In genomic region chr17:68760141-68760475, GRCh38 we compare ENCODE assay signal across 12 cellular contexts.
DNase-seq lines count a peak whose midpoint lies in the region; ATAC-seq and TF ChIP-seq lines count a peak whose summit lies in the region.
"Had no signal": no experiment of that assay in that cellular context is flagged by ENCODE, and none has a peak within 500 bp of the region (broad histone marks: within the 10 kb centered on the region; RNA-seq: fewer than 3 reads in every experiment).

No MANE protein-coding gene starts in this region.

- TF ChIP-seq RAD21 in neural cell (conservative IDR thresholded peaks at IDR 0.05), result no peak

- no peaks in the 10 kb centered on the region for H3K9me2 ChIP-seq in Karpas-422 (replicated peaks; ENCODE audit: insufficient read depth, low read length)
- H3K9me2 ChIP-seq in neural cell (ENCODE audit: insufficient read depth, low read length), result no peaks in the 10 kb centered on the region

- H3F3A ChIP-seq in neural cell (ENCODE audit: insufficient read depth, low read length, poor library complexity, severe bottlenecking), result no peaks in the 10 kb centered on the region

- H2AFZ ChIP-seq in Karpas-422 (ENCODE audit: low read length), result no peak overlapping the region
- H2AFZ ChIP-seq in neural cell (ENCODE audit: low read depth, low read length), result no peak overlapping the region

- H3K27ac Mint-ChIP-seq in T-helper 2 cell treated with Interferon-gamma antibody and Interleukin-4, amounts not matched to agents 5 μg/mL and 100 μg/mL, for 36 hours, result no peak overlapping the region
- H3K27ac Mint-ChIP-seq in activated naive CD8-positive, alpha-beta T cell treated with anti-CD3 and anti-CD28 coated beads, Interleukin-2, amount 10 ng/mL, durations not matched to agents 7 days and 5 days, result no peak overlapping the region
- H3K27ac Mint-ChIP-seq in T-helper 17 cell, result no peak overlapping the region
- H3K27ac Mint-ChIP-seq: CD4-positive, CD25-positive, alpha-beta regulatory T cell; effector memory CD8-positive, alpha-beta T cell had no signal

- H3K4me2 ChIP-seq in Karpas-422 (ENCODE audit: low read depth, low read length, poor library complexity, severe bottlenecking), result peak overlapping the region; percentile 44
- H3K4me2 ChIP-seq in neural cell (ENCODE audit: low read length), result no peak overlapping the region

- POLR2A ChIA-PET in activated naive CD8-positive, alpha-beta T cell treated with anti-CD3 and anti-CD28 coated beads, Interleukin-2, amount 10 ng/mL, durations not matched to agents 7 days and 5 days (lab: Charles Lee), result no interaction called here

- no peak overlapping the region for H3K4me3 ChIP-seq in Karpas-422 (ENCODE audit: low read length)
- H3K4me3 ChIP-seq in neural cell (ENCODE audit: low read length), result no peak overlapping the region
- H3K4me3 ChIP-seq: cardiac muscle cell had no signal

- H3K9ac ChIP-seq in Karpas-422 (ENCODE audit: low read length), result no peak overlapping the region
- no peak overlapping the region for H3K9ac ChIP-seq in neural cell (ENCODE audit: low read length)

- H3K9me3 ChIP-seq in Karpas-422 (ENCODE audit: low read length) (no peaks in the 10 kb centered on the region), neural cell (ENCODE audit: low read length) (no peaks in the 10 kb centered on the region), T-helper 17 cell (ENCODE audit: control insufficient read depth, low read length, poor library complexity, severe bottlenecking) (no peaks in the 10 kb centered on the region)
- H3K9me3 ChIP-seq: psoas muscle had no signal

- H3K4me3 Mint-ChIP-seq in T-helper 2 cell treated with Interferon-gamma antibody and Interleukin-4, amounts not matched to agents 5 μg/mL and 100 μg/mL, for 36 hours, result peak overlapping the region; percentile 44
- H3K4me3 Mint-ChIP-seq in activated naive CD8-positive, alpha-beta T cell treated with anti-CD3 and anti-CD28 coated beads, Interleukin-2, amount 10 ng/mL, durations not matched to agents 7 days and 5 days, result peak overlapping the region; percentile 68
- H3K4me3 Mint-ChIP-seq in T-helper 17 cell, result no peak overlapping the region
- H3K4me3 Mint-ChIP-seq: CD4-positive, CD25-positive, alpha-beta regulatory T cell; effector memory CD8-positive, alpha-beta T cell had no signal

- TF ChIP-seq CTCF in neural cell (IDR thresholded peaks at IDR 0.05; ENCODE audit: poor library complexity, severe bottlenecking), result peak; percentile 2

- H3K27me3 ChIP-seq in Karpas-422 (ENCODE audit: low read length) (no peaks in the 10 kb centered on the region), neural cell (ENCODE audit: insufficient read depth, low read depth, low read length) (no peaks in the 10 kb centered on the region)
- H3K27me3 ChIP-seq: cardiac muscle cell had no signal

- no peaks in the 10 kb centered on the region for H4K20me1 ChIP-seq in Karpas-422 (ENCODE audit: insufficient read depth, low read depth, low read length)
- no peaks in the 10 kb centered on the region for H4K20me1 ChIP-seq in neural cell (ENCODE audit: insufficient read depth)

- DNase-seq in T-helper 2 cell treated with Interferon-gamma antibody and Interleukin-4, amounts not matched to agents 5 μg/mL and 100 μg/mL, for 36 hours (ENCODE audit: low spot score), result no peak
- DNase-seq in T-helper 2 cell (no peak), Karpas-422 (no peak), T-helper 17 cell (no peak), KG1 (lab: John Stamatoyannopoulos, UW) (no peak)
- no peak for DNase-seq in activated naive CD8-positive, alpha-beta T cell treated with anti-CD3 and anti-CD28 coated beads, Interleukin-2, amount 10 ng/mL, durations not matched to agents 7 days and 5 days
- DNase-seq: effector memory CD8-positive, alpha-beta T cell had no signal

- H3K36me3 Mint-ChIP-seq in T-helper 2 cell treated with Interferon-gamma antibody and Interleukin-4, amounts not matched to agents 5 μg/mL and 100 μg/mL, for 36 hours (ENCODE audit: low read depth), result peaks cover 1% of the 10 kb centered on the region
- H3K36me3 Mint-ChIP-seq in activated naive CD8-positive, alpha-beta T cell treated with anti-CD3 and anti-CD28 coated beads, Interleukin-2, amount 10 ng/mL, durations not matched to agents 7 days and 5 days, result no peaks in the 10 kb centered on the region
- H3K36me3 Mint-ChIP-seq in T-helper 17 cell (ENCODE audit: low read depth), result no peaks in the 10 kb centered on the region
- H3K36me3 Mint-ChIP-seq: CD4-positive, CD25-positive, alpha-beta regulatory T cell had no signal

- no peaks in the 10 kb centered on the region for H3K36me3 ChIP-seq in Karpas-422 (ENCODE audit: insufficient read depth, low read length)
- H3K36me3 ChIP-seq in neural cell (ENCODE audit: insufficient read depth, low read length), result no peaks in the 10 kb centered on the region
- H3K36me3 ChIP-seq: cardiac muscle cell had no signal

- no peaks in the 10 kb centered on the region for H3K27me3 Mint-ChIP-seq in T-helper 2 cell treated with Interferon-gamma antibody and Interleukin-4, amounts not matched to agents 5 μg/mL and 100 μg/mL, for 36 hours (ENCODE audit: low read depth)
- peaks cover 3% of the 10 kb centered on the region for H3K27me3 Mint-ChIP-seq in activated naive CD8-positive, alpha-beta T cell treated with anti-CD3 and anti-CD28 coated beads, Interleukin-2, amount 10 ng/mL, durations not matched to agents 7 days and 5 days
- H3K27me3 Mint-ChIP-seq in T-helper 17 cell, result peaks cover 23% of the 10 kb centered on the region

- TF ChIP-seq EP300 in neural cell (conservative IDR thresholded peaks at IDR 0.05; ENCODE audit: poor library complexity, severe bottlenecking), result no peak

- ATAC-seq in activated naive CD8-positive, alpha-beta T cell treated with anti-CD3 and anti-CD28 coated beads, Interleukin-2, amount 10 ng/mL, durations not matched to agents 7 days and 5 days (ENCODE audit: low read depth), result no peak
- ATAC-seq in T-helper 17 cell, result no peak
- no peak for ATAC-seq in activated CD4-positive, CD25-positive, alpha-beta regulatory T cell treated with anti-CD3 and anti-CD28 coated beads, Interleukin-2, amount 50 U/mL, for 24 hours

- H3K79me2 ChIP-seq in Karpas-422 (ENCODE audit: low read length), result no peaks in the 10 kb centered on the region
- no peaks in the 10 kb centered on the region for H3K79me2 ChIP-seq in neural cell (replicated peaks; ENCODE audit: insufficient read depth, low read length)

- peaks cover 7% of the 10 kb centered on the region for H3K4me1 ChIP-seq in Karpas-422 (ENCODE audit: low read length)
- H3K4me1 ChIP-seq: psoas muscle had no signal

- no peaks in the 10 kb centered on the region for H3K9me3 Mint-ChIP-seq in T-helper 2 cell treated with Interferon-gamma antibody and Interleukin-4, amounts not matched to agents 5 μg/mL and 100 μg/mL, for 36 hours
- H3K9me3 Mint-ChIP-seq in activated naive CD8-positive, alpha-beta T cell treated with anti-CD3 and anti-CD28 coated beads, Interleukin-2, amount 10 ng/mL, durations not matched to agents 7 days and 5 days, result peaks cover 1% of the 10 kb centered on the region
- H3K9me3 Mint-ChIP-seq: CD4-positive, CD25-positive, alpha-beta regulatory T cell had no signal

- peaks cover 5% of the 10 kb centered on the region for H3K4me1 Mint-ChIP-seq in T-helper 2 cell treated with Interferon-gamma antibody and Interleukin-4, amounts not matched to agents 5 μg/mL and 100 μg/mL, for 36 hours (ENCODE audit: low read depth)
- peaks cover 13% of the 10 kb centered on the region for H3K4me1 Mint-ChIP-seq in activated naive CD8-positive, alpha-beta T cell treated with anti-CD3 and anti-CD28 coated beads, Interleukin-2, amount 10 ng/mL, durations not matched to agents 7 days and 5 days
- H3K4me1 Mint-ChIP-seq in T-helper 17 cell, result peaks cover 3% of the 10 kb centered on the region

- H3K27ac ChIP-seq in Karpas-422 (ENCODE audit: low read length) (no peak overlapping the region), neural cell (ENCODE audit: low read length) (no peak overlapping the region)

TF ChIP-seq in neural cell, 6 proteins besides CTCF, POLR2A, EP300 and RAD21:
- TF ChIP-seq REST (IDR thresholded peaks at IDR 0.05; ENCODE audit: borderline replicate concordance) (no peak), SMC3 (conservative IDR thresholded peaks at IDR 0.05; ENCODE audit: poor library complexity) (peak; percentile 7), EZH2 (IDR thresholded peaks at IDR 0.05; ENCODE audit: borderline replicate concordance, insufficient read depth, low read length, poor library complexity, severe bottlenecking) (no peak)
